In genomic region chr17:57572600-57572999, GRCh38 we compare ENCODE assay signal across 19 cellular contexts.
A peak's percentile ranks its signal among the peaks of the same experiment; 100 is the strongest.
DNase-seq lines count a peak whose midpoint lies in the region; TF ChIP-seq lines count a peak whose summit lies in the region.
"Had no signal": no experiment of that assay in that cellular context is flagged by ENCODE, and none has a peak within 500 bp of the region (broad histone marks: within the 10 kb centered on the region; RNA-seq: fewer than 3 reads in every experiment).

No MANE protein-coding gene starts in this region.

- TF ChIP-seq CTCF in brain (conservative IDR thresholded peaks at IDR 0.05) (no peak), tibial artery (IDR thresholded peaks at IDR 0.05) (no peak), osteocyte (IDR thresholded peaks at IDR 0.05) (no peak)

- no peak overlapping the region for H3K14ac ChIP-seq in neuronal stem cell (ENCODE audit: low read length)

- no peak overlapping the region for H3K23ac ChIP-seq in neuronal stem cell (ENCODE audit: low read depth, low read length, poor library complexity)

- H3K18ac ChIP-seq in neuronal stem cell (ENCODE audit: low read length): peak overlapping the region; percentile 76

- no peak overlapping the region for H2AK5ac ChIP-seq in neuronal stem cell (ENCODE audit: low read depth, low read length)

- H3K27me3 Mint-ChIP-seq in brain (no peaks in the 10 kb centered on the region), osteocyte (ENCODE audit: unreplicated experiment) (no peaks in the 10 kb centered on the region)
- H3K27me3 Mint-ChIP-seq in T-helper 2 cell treated with Interferon-gamma antibody and Interleukin-4, amounts not matched to agents 5 μg/mL and 100 μg/mL, for 36 hours (ENCODE audit: low read depth): no peaks in the 10 kb centered on the region
- H3K27me3 Mint-ChIP-seq: B cell had no signal

- no peaks in the 10 kb centered on the region for H3K36me3 Mint-ChIP-seq in brain
- no peaks in the 10 kb centered on the region for H3K36me3 Mint-ChIP-seq in T-helper 2 cell treated with Interferon-gamma antibody and Interleukin-4, amounts not matched to agents 5 μg/mL and 100 μg/mL, for 36 hours (ENCODE audit: low read depth)
- H3K36me3 Mint-ChIP-seq in osteocyte (ENCODE audit: unreplicated experiment): peaks cover 6% of the 10 kb centered on the region

- H3K4me3 Mint-ChIP-seq in brain: no peak overlapping the region
- H3K4me3 Mint-ChIP-seq in T-helper 2 cell treated with Interferon-gamma antibody and Interleukin-4, amounts not matched to agents 5 μg/mL and 100 μg/mL, for 36 hours: no peak overlapping the region
- H3K4me3 Mint-ChIP-seq in osteocyte (ENCODE audit: unreplicated experiment): no peak overlapping the region
- H3K4me3 Mint-ChIP-seq: B cell; CD8-positive, alpha-beta T cell had no signal

- intact Hi-C loops in tibial artery (cut with DNase I; ENCODE audit: low total_unique reads): no loop called here

- H3K4me3 ChIP-seq in neuronal stem cell (ENCODE audit: low read length in 2 of 2): no peak overlapping the region
- no peak overlapping the region for H3K4me3 ChIP-seq in tibial artery

- H3K4me2 ChIP-seq in neuronal stem cell (ENCODE audit: insufficient read depth, low read length, poor library complexity, severe bottlenecking): no peak overlapping the region

- WGBS in neuronal stem cell (ENCODE audit: extremely low coverage in 2 of 2, insufficient read length in 2 of 2, insufficient replicate concordance in 1 of 2), 2 donors: no CpG with 5 or more reads among the region's 13 CpGs

- no peak overlapping the region for H3K9ac ChIP-seq in neuronal stem cell (ENCODE audit: low read depth, low read length, poor library complexity)

- H4K91ac ChIP-seq in neuronal stem cell (ENCODE audit: low read depth, low read length, poor library complexity): no peak overlapping the region

- H3K27ac ChIP-seq in cingulate gyrus (ENCODE audit: low read depth, low read length) (peak overlapping the region; percentile 63), neuronal stem cell (replicated peaks; ENCODE audit: low read length) (no peak overlapping the region), tibial artery (peak overlapping the region; percentile 40 to 60)
- H3K27ac ChIP-seq: C4-2B, RWPE1 had no signal

- no peak overlapping the region for H2BK5ac ChIP-seq in neuronal stem cell (ENCODE audit: low read length)

- H2BK120ac ChIP-seq in neuronal stem cell (ENCODE audit: low read depth, low read length): no peak overlapping the region

- H2BK12ac ChIP-seq in neuronal stem cell (ENCODE audit: low read length): no peak overlapping the region

- H3K9me3 ChIP-seq in neuronal stem cell (replicated peaks in 1 of 2; ENCODE audit: control insufficient read depth in 2 of 2, insufficient read depth in 1 of 2, low read depth in 1 of 2, low read length in 2 of 2): no peaks in the 10 kb centered on the region
- no peaks in the 10 kb centered on the region for H3K9me3 ChIP-seq in tibial artery

- H3K4me1 Mint-ChIP-seq in brain (peaks cover 89% of the 10 kb centered on the region), osteocyte (ENCODE audit: unreplicated experiment) (peaks cover under 1% of the 10 kb centered on the region)
- no peaks in the 10 kb centered on the region for H3K4me1 Mint-ChIP-seq in T-helper 2 cell treated with Interferon-gamma antibody and Interleukin-4, amounts not matched to agents 5 μg/mL and 100 μg/mL, for 36 hours (ENCODE audit: low read depth)

- H3K4ac ChIP-seq in neuronal stem cell (ENCODE audit: low read length): no peak overlapping the region

- peaks cover 0 to 21% of the 10 kb centered on the region in 2 donors for H3K36me3 ChIP-seq in neuronal stem cell (replicated peaks in 1 of 2; ENCODE audit: control insufficient read depth in 2 of 2, insufficient read depth in 2 of 2, low read length in 2 of 2)
- H3K36me3 ChIP-seq in tibial artery: no peaks in the 10 kb centered on the region

- DNase-seq in neuronal stem cell (ENCODE audit: low spot score) (no peak), tibial artery (no peak), NCI-H1105 treated with DMSO at 0.1 percent for 48 hours (lab: John Stamatoyannopoulos, UW) (no peak), osteocyte (ENCODE audit: extremely low spot score, unreplicated experiment) (no peak)
- DNase-seq in T-helper 2 cell treated with Interferon-gamma antibody and Interleukin-4, amounts not matched to agents 5 μg/mL and 100 μg/mL, for 36 hours (ENCODE audit: low spot score): no peak
- DNase-seq: CD8-positive, alpha-beta T cell; DMS 273 treated with DMSO at 0.1 percent for 48 hours; NCI-H1092; NCI-H1436; NCI-H187; NCI-H2171; NCI-H226; NCI-H510A; SHP77 treated with DMSO at 0.1 percent for 48 hours had no signal

- H3K27me3 ChIP-seq in neuronal stem cell (ENCODE audit: control insufficient read depth in 3 of 3, insufficient read depth in 3 of 3, low read depth in 1 of 3, low read length in 3 of 3) (no peaks in the 10 kb centered on the region), tibial artery (no peaks in the 10 kb centered on the region)

- H4K8ac ChIP-seq in neuronal stem cell (ENCODE audit: low read depth, low read length): no peak overlapping the region

- H3K27ac Mint-ChIP-seq in brain (peak overlapping the region in 4 of 5 experiments; percentile 51 to 88 (median 76)), osteocyte (ENCODE audit: unreplicated experiment) (no peak overlapping the region)
- H3K27ac Mint-ChIP-seq in T-helper 2 cell treated with Interferon-gamma antibody and Interleukin-4, amounts not matched to agents 5 μg/mL and 100 μg/mL, for 36 hours: no peak overlapping the region
- H3K27ac Mint-ChIP-seq: B cell; CD8-positive, alpha-beta T cell had no signal

- no peak overlapping the region for H2BK15ac ChIP-seq in neuronal stem cell (ENCODE audit: low read length)

- H2AFZ ChIP-seq in neuronal stem cell (ENCODE audit: low read length): no peak overlapping the region

- H3K9me3 Mint-ChIP-seq in brain (no peaks in the 10 kb centered on the region), osteocyte (ENCODE audit: unreplicated experiment) (no peaks in the 10 kb centered on the region)
- H3K9me3 Mint-ChIP-seq in T-helper 2 cell treated with Interferon-gamma antibody and Interleukin-4, amounts not matched to agents 5 μg/mL and 100 μg/mL, for 36 hours: no peaks in the 10 kb centered on the region
- H3K9me3 Mint-ChIP-seq: CD8-positive, alpha-beta T cell had no signal

- H3K79me1 ChIP-seq in neuronal stem cell (ENCODE audit: low read depth, low read length): no peaks in the 10 kb centered on the region

- peaks cover 17 to 23% of the 10 kb centered on the region in 2 donors for H3K4me1 ChIP-seq in neuronal stem cell (ENCODE audit: control insufficient read depth in 2 of 2, insufficient read depth in 1 of 2, low read depth in 1 of 2, low read length in 2 of 2)
- H3K4me1 ChIP-seq in tibial artery: peaks cover 0 to 45% (median 37%) of the 10 kb centered on the region in 4 donors

Comparison
In these comparisons a context has a peak if more than half of its experiments do, and no peak if none do; other contexts are left out.
1. H3K27ac Mint-ChIP-seq: peak in brain (4 of 5); none in T-helper 2 cell treated with Interferon-gamma antibody and Interleukin-4, amounts not matched to agents 5 μg/mL and 100 μg/mL, for 36 hours (single experiment) and osteocyte (single experiment).